6 cellular contexts compared by ENCODE assay signal in the genomic region with DNA sequence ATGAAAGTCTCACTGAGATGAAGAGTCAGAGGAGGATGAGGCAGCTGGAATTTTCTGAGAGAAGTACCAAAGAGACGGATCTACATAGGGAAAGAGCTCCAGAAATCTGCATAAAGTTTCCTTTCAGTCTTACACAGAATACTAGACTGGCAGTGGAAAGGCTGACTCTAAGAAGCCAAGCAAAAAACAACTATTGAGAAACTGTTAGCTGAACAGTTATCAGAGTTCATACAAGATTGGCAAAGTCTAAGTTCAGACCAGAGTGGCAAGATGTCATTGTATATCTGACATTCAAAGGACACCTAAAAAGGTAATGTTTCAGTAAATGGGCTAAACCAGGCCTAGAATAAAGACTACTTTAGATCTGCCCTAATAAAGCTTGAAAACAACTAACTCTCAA.
"Had no signal": no experiment of that assay in that cellular context is flagged by ENCODE, and none has a peak within 500 bp of the region (broad histone marks: within the 10 kb centered on the region; RNA-seq: fewer than 3 reads in every experiment).

No MANE protein-coding gene starts in this region.

- H3K4me3 ChIP-seq: K562 had no signal

- FAIRE-seq: HTR-8/SVneo, K562 had no signal

- H3K27ac ChIP-seq: HL-60 had no signal

- ATAC-seq: K562 had no signal

- DNase-seq: IMR-90, KBM-7, KG1 had no signal
